ENCODE assay signal across 28 cellular contexts in the genomic region with DNA sequence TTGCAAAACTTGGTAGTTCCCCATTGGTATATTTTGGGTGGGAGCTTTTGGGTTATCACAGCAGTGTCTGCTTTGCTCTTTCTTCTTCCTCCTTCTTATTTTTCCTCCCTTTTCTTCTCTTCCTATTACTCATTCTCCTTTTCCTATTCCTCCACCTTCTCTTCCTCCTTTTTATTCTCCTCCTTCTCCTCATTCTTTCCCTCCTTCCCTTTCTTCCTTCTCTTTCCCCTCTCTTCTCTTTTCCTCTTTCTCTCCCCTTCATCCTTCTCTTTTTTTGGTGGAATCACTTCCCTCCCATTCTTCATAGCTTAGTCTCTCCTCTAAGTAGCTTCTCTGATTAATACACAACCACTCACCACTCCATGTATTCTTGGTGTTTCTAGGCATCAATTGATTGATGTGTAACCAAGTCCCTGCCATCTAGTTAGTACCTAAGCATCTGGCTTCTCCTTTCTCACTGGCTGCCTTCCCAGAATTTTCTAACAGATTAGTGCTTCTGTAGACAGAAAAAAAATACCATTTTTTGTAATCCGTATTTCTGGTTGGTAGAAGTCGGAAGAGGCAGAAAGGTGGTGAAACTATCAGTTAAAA. TPM values are rescaled to one million over a fixed set of nuclear protein-coding genes. Genes with fewer than 3 reads are reported as not detected.
DNase-seq lines count a peak whose midpoint lies in the region; ATAC-seq and TF ChIP-seq lines count a peak whose summit lies in the region.
"Had no signal": no experiment of that assay in that cellular context is flagged by ENCODE, and none has a peak within 500 bp of the region (broad histone marks: within the 10 kb centered on the region; RNA-seq: fewer than 3 reads in every experiment).

No MANE protein-coding gene starts in this region.

- H3K27ac ChIP-seq in HEK293 (ENCODE audit: extremely low read depth, low read depth, low read length) (no peak overlapping the region), hepatocyte (peak overlapping the region; percentile 89), A673 (ENCODE audit: low read depth, low read length, poor library complexity, severe bottlenecking) (no peak overlapping the region)
- H3K27ac ChIP-seq: BLaER1, HL-60 had no signal

- H3K27me3 ChIP-seq in hepatocyte = no peaks in the 10 kb centered on the region
- no peaks in the 10 kb centered on the region for H3K27me3 ChIP-seq in A673 (replicated peaks; ENCODE audit: insufficient read depth, low read depth, low read length, poor library complexity)
- H3K27me3 ChIP-seq: BLaER1 had no signal

- POLR2A ChIA-PET in HEK293 (lab: Yijun Ruan, JAX) = interaction anchor here (0.6 kb wide), 1 partner anchor 415 kb away, joined by 3 read pairs; no protein-coding TSS in a partner anchor
- POLR2A ChIA-PET in A673 (lab: Charles Lee; ENCODE audit: low non-redundant PET) = no interaction called here

- BruUV-seq in A673 (replicated peaks; lab: Mats Ljungman, UMichigan) = no TSS peak

- intact Hi-C loops in A673 (cut with micrococcal nuclease; ENCODE audit: unreplicated experiment) = no loop called here

- no peaks in the 10 kb centered on the region for H3K9me2 ChIP-seq in hepatocyte (replicated peaks; ENCODE audit: insufficient read depth)
- H3K9me2 ChIP-seq: SK-N-SH had no signal

- 97% methylated on average over 2 of the region's 2 CpGs for WGBS in hepatocyte (ENCODE audit: low lambda C conversion rate, missing lambda C conversion rate)

- H3K9me3 ChIP-seq in HEK293 (ENCODE audit: control insufficient read depth, insufficient read depth, low read depth, low read length) (no peaks in the 10 kb centered on the region), hepatocyte (ENCODE audit: low read depth) (no peaks in the 10 kb centered on the region), A673 (ENCODE audit: low read depth, low read length, poor library complexity, severe bottlenecking) (no peaks in the 10 kb centered on the region)
- H3K9me3 ChIP-seq: BLaER1, Caco-2, SK-N-SH had no signal

- CTCF ChIA-PET in HEK293 (lab: Yijun Ruan, JAX) (interaction anchor here (0.6 to 1.7 kb wide), 5 partner anchors 75 to 1133 kb away, joined by 3 to 5 read pairs (median 3); no protein-coding TSS in a partner anchor), A673 (lab: Charles Lee) (no interaction called here)

- TF ChIP-seq CTCF in AG10803 (conservative IDR thresholded peaks at IDR 0.05; ENCODE audit: low read length) = no peak
- TF ChIP-seq CTCF in HEK293 (tag by site-specific recombination; IDR thresholded peaks at IDR 0.05) = no peak
- no peak for TF ChIP-seq CTCF in hepatocyte (IDR thresholded peaks at IDR 0.05; ENCODE audit: poor library complexity)
- no peak for TF ChIP-seq CTCF in A673 (conservative IDR thresholded peaks at IDR 0.05; ENCODE audit: low read depth, low read length)

- peak; percentile 1 for DNase-seq in AG10803 (ENCODE audit: low read depth)
- peak; percentile 90 for DNase-seq in NCI-H446 treated with DMSO at 0.1 percent for 48 hours (lab: John Stamatoyannopoulos, UW)
- DNase-seq in hepatocyte (ENCODE audit: low spot score) = no peak
- DNase-seq in NCI-H1105 (lab: John Stamatoyannopoulos, UW) = no peak
- no peak for DNase-seq in A673 (ENCODE audit: low spot score)
- DNase-seq: Caco-2; CD4-positive, alpha-beta T cell; DMS153; GOT3; HCEC 1CT; KBM-7; MM.1S; NCI-H187; NCI-H2107; NCI-H2227 treated with DMSO at 0.1 percent for 48 hours; NCI-H524 treated with DMSO at 0.1 percent for 48 hours; NCI-H82; SIG-M5; SK-N-SH; T-helper 1 cell had no signal

- no peak for TF ChIP-seq POLR2A in GM18505 (IDR thresholded peaks at IDR 0.05; ENCODE audit: borderline replicate concordance, extremely low read depth, insufficient read depth, insufficient read length)

- ATAC-seq in GM18505 (IDR thresholded peaks at IDR 0.05; ENCODE audit: unreplicated experiment) = no peak
- ATAC-seq: HepG2, Panc1 had no signal

- no peak overlapping the region for H2AFZ ChIP-seq in hepatocyte

- peaks cover 3% of the 10 kb centered on the region; the same call in 1 of the 2 replicates for H3K4me1 ChIP-seq in HEK293 (ENCODE audit: control insufficient read depth, insufficient read depth, low read length)
- peaks cover 23% of the 10 kb centered on the region for H3K4me1 ChIP-seq in hepatocyte (ENCODE audit: insufficient read depth)
- H3K4me1 ChIP-seq in A673 (ENCODE audit: insufficient read depth, low read length, poor library complexity, severe bottlenecking) = peaks cover 12% of the 10 kb centered on the region
- H3K4me1 ChIP-seq: BLaER1 had no signal

- H3K79me2 ChIP-seq in hepatocyte = no peaks in the 10 kb centered on the region

- no peaks in the 10 kb centered on the region for H4K20me1 ChIP-seq in hepatocyte (ENCODE audit: insufficient read depth, poor library complexity, severe bottlenecking)
- H4K20me1 ChIP-seq: BLaER1 had no signal

- no peak overlapping the region for H3K4me2 ChIP-seq in hepatocyte
- H3K4me2 ChIP-seq: BLaER1, SK-N-SH had no signal

- H3K36me3 ChIP-seq in HEK293 (ENCODE audit: control insufficient read depth in 2 of 2, insufficient read depth in 1 of 2, low read length in 2 of 2) (no peaks in the 10 kb centered on the region), hepatocyte (replicated peaks; ENCODE audit: insufficient read depth, low read depth) (no peaks in the 10 kb centered on the region), A673 (ENCODE audit: insufficient read depth, low read length, poor library complexity, severe bottlenecking) (no peaks in the 10 kb centered on the region)
- H3K36me3 ChIP-seq: BLaER1 had no signal

- H3K4me3 ChIP-seq in AG10803 (ENCODE audit: low read length) (no peak overlapping the region), HEK293 (ENCODE audit: low read depth, low read length) (no peak overlapping the region), hepatocyte (no peak overlapping the region), A673 (ENCODE audit: low read depth, low read length, poor library complexity, severe bottlenecking) (no peak overlapping the region)
- H3K4me3 ChIP-seq: BLaER1 had no signal

TF ChIP-seq in HEK293, 187 proteins besides CTCF, POLR2A, EP300 and RAD21:
- TF ChIP-seq ZBTB8A (tag by site-specific recombination; IDR thresholded peaks at IDR 0.05) (no peak), ZNF366 (tag by site-specific recombination; conservative IDR thresholded peaks at IDR 0.05) (peak; percentile 54; the same call in 1 of the 2 replicates), PRDM1 (tag by site-specific recombination; IDR thresholded peaks at IDR 0.05) (0 out of 2 replicates have a peak, but pooled peaks have one; percentile 48), ZBTB48 (tag by site-specific recombination; IDR thresholded peaks at IDR 0.05) (no peak)
TF ChIP-seq in HEK293: peak in this region for 2.

RNA-seq across cellular contexts. Expression of a gene that starts 10.2 kb away (rescaled TPM):
- total RNA-seq in hepatocyte = 7.3 and 7.4 TPM in 2 replicates
- polyA plus RNA-seq in hepatocyte = 3.0 and 4.4 TPM in 2 replicates
- not detected in 2 replicates for total RNA-seq in A673 (2021)
- total RNA-seq: A172; CD4-positive, alpha-beta T cell; Daoy; HepG2 had no signal
- polyA plus RNA-seq: HepG2, SK-N-SH had no signal

Comparison
In these comparisons a context has a peak if more than half of its experiments do, and no peak if none do; other contexts are left out.
1. DNase-seq: peak in AG10803 (single experiment) and NCI-H446 treated with DMSO at 0.1 percent for 48 hours (single experiment); none in hepatocyte (single experiment), NCI-H1105 (single experiment) and A673 (single experiment).